ENCODE assay signal across 15 cellular contexts in the genomic region with DNA sequence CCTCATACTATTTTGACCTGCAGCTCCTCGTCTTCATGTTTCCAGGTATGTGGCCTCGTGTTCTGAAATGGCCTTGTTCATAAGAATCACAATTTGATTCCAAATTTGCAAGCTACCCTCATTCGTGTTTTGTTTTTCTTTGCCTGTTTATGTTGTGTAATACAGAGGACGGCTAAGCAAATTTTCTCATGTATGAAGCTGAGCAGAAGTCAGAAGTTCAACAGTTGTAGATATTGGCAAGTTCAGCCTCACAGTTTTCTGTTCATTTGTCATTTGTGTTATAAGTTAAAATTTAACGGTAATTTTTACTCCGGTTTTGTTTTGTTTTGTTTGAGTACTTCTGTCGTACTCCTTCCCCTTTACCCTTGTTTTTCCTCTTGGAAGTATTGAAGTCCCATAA. TPM values are rescaled to one million over a fixed set of nuclear protein-coding genes. Genes with fewer than 3 reads are reported as not detected.
DNase-seq lines count a peak whose midpoint lies in the region; ATAC-seq and TF ChIP-seq lines count a peak whose summit lies in the region.
"Had no signal": no experiment of that assay in that cellular context is flagged by ENCODE, and none has a peak within 500 bp of the region (broad histone marks: within the 10 kb centered on the region; RNA-seq: fewer than 3 reads in every experiment).

No MANE protein-coding gene starts in this region.

- peak overlapping the region; percentile 56 for H3K4me3 Mint-ChIP-seq in endothelial cell (ENCODE audit: unreplicated experiment)
- H3K4me3 Mint-ChIP-seq: CD4-positive, alpha-beta memory T cell; HFFc6 had no signal

- H3K36me3 ChIP-seq in HCT116 (ENCODE audit: control insufficient read depth in 1 of 2, insufficient read depth in 2 of 2, low read length in 2 of 2) = peaks cover 76 to 77% of the 10 kb centered on the region in 2 experiments
- peaks cover 100% of the 10 kb centered on the region for H3K36me3 ChIP-seq in OCI-LY7 (ENCODE audit: insufficient read depth, low read length)
- H3K36me3 ChIP-seq in SK-N-SH (replicated peaks in 1 of 2; ENCODE audit: control insufficient read depth in 1 of 2, insufficient read depth in 2 of 2, low read length in 1 of 2) = peaks cover 86 to 92% of the 10 kb centered on the region in 2 experiments

- H3K4me1 ChIP-seq in HCT116 (ENCODE audit: control insufficient read depth in 1 of 2, insufficient read depth in 2 of 2, low read length in 2 of 2) (no peaks in the 10 kb centered on the region), OCI-LY7 (ENCODE audit: insufficient read depth, low read length, poor library complexity, severe bottlenecking) (no peaks in the 10 kb centered on the region), SK-N-SH (ENCODE audit: control insufficient read depth in 1 of 2, insufficient read depth in 2 of 2, low read depth in 1 of 2, low read length in 1 of 2) (no peaks in the 10 kb centered on the region)
- H3K4me1 ChIP-seq: A549, BE2C, HAP-1 had no signal

- RAD21 ChIA-PET in HCT116 (lab: Charles Lee; ENCODE audit: low non-redundant PET in 1 of 2, low total read pairs in 2 of 2, uncharacterized antibody in 2 of 2, unreplicated experiment in 2 of 2) = no interaction called here

- H3K79me2 ChIP-seq in HCT116 (ENCODE audit: insufficient read depth, low read length) = no peaks in the 10 kb centered on the region; the same call in 1 of the 2 replicates
- peaks cover 6% of the 10 kb centered on the region for H3K79me2 ChIP-seq in OCI-LY7 (ENCODE audit: insufficient read depth, low read depth, low read length)
- H3K79me2 ChIP-seq in SK-N-SH (ENCODE audit: insufficient read depth) = no peaks in the 10 kb centered on the region

- no peak for TF ChIP-seq POLR2A in HCT116 (IDR thresholded peaks at IDR 0.05; ENCODE audit: borderline replicate concordance, extremely low read depth, insufficient read depth, insufficient read length)

- H3K27me3 Mint-ChIP-seq in endothelial cell (ENCODE audit: unreplicated experiment) = no peaks in the 10 kb centered on the region
- H3K27me3 Mint-ChIP-seq: CD4-positive, alpha-beta memory T cell had no signal

- H2AFZ ChIP-seq in HCT116 (ENCODE audit: low read depth, low read length, poor library complexity, severe bottlenecking) (no peak overlapping the region), OCI-LY7 (ENCODE audit: low read length) (no peak overlapping the region), SK-N-SH (ENCODE audit: low read depth) (no peak overlapping the region)

- H4K20me1 ChIP-seq in HCT116 (ENCODE audit: insufficient read depth) (no peaks in the 10 kb centered on the region), OCI-LY7 (ENCODE audit: insufficient read depth, low read length) (no peaks in the 10 kb centered on the region), SK-N-SH (ENCODE audit: insufficient read depth) (no peaks in the 10 kb centered on the region)

- intact Hi-C loops in HCT116 (cut with micrococcal nuclease) (no loop called here), OCI-LY7 (cut with micrococcal nuclease; ENCODE audit: unreplicated experiment) (loop anchor here (5.0 kb wide), 1 partner anchor 43 kb away; no protein-coding TSS in a partner anchor)

- POLR2A ChIA-PET in HCT116 (lab: Charles Lee) = no interaction called here
- POLR2A ChIA-PET in OCI-LY7 (lab: Charles Lee) = no interaction called here
- POLR2A ChIA-PET in SK-N-SH (lab: Yijun Ruan, JAX) = no interaction called here

- H3K9me2 ChIP-seq in HCT116 (ENCODE audit: insufficient read depth) (no peaks in the 10 kb centered on the region), OCI-LY7 (ENCODE audit: insufficient read depth, low read length) (no peaks in the 10 kb centered on the region), SK-N-SH (no peaks in the 10 kb centered on the region)

- H3K9me3 Mint-ChIP-seq in endothelial cell (ENCODE audit: unreplicated experiment) = no peaks in the 10 kb centered on the region
- H3K9me3 Mint-ChIP-seq: HFFc6 had no signal

- H3K4me1 Mint-ChIP-seq in endothelial cell (ENCODE audit: unreplicated experiment) = no peaks in the 10 kb centered on the region

- peaks cover 45% of the 10 kb centered on the region for H3K36me3 Mint-ChIP-seq in endothelial cell (ENCODE audit: low read depth, unreplicated experiment)

- no peaks in the 10 kb centered on the region for H3F3A ChIP-seq in SK-N-SH (replicated peaks; ENCODE audit: insufficient read depth)

- CTCF ChIA-PET in HCT116 (lab: Charles Lee) = no interaction called here
- CTCF ChIA-PET in OCI-LY7 (lab: Charles Lee; ENCODE audit: unreplicated experiment) = no interaction called here
- CTCF ChIA-PET in SK-N-SH (lab: Yijun Ruan, JAX) = interaction anchor here (1.2 kb wide), 1 partner anchor 16 kb away, joined by 4 read pairs; no protein-coding TSS in a partner anchor

- H3K27ac Mint-ChIP-seq in endothelial cell (ENCODE audit: unreplicated experiment) = no peak overlapping the region
- H3K27ac Mint-ChIP-seq: CD4-positive, alpha-beta memory T cell; HFFc6 had no signal

- H3K4me3 ChIP-seq in HCT116 (replicated peaks in 1 of 2; ENCODE audit: low read depth in 1 of 2, low read length in 2 of 2) (no peak overlapping the region), OCI-LY7 (ENCODE audit: low read depth, low read length, poor library complexity, severe bottlenecking) (no peak overlapping the region), SK-N-SH (ENCODE audit: low read depth in 2 of 2, low read length in 1 of 2) (no peak overlapping the region)
- H3K4me3 ChIP-seq: A549, HAP-1 had no signal

- no peak overlapping the region for H3K9ac ChIP-seq in HCT116 (ENCODE audit: low read length)
- H3K9ac ChIP-seq in SK-N-SH = no peak overlapping the region

- H3K4me2 ChIP-seq in HCT116 (ENCODE audit: low read length) (no peak overlapping the region), OCI-LY7 (ENCODE audit: low read length) (no peak overlapping the region), SK-N-SH (no peak overlapping the region)
- H3K4me2 ChIP-seq: A549 had no signal

- H3K9me3 ChIP-seq in HCT116 (ENCODE audit: control insufficient read depth in 1 of 2, insufficient read depth in 1 of 2, low read depth in 1 of 2, low read length in 2 of 2) (no peaks in the 10 kb centered on the region), OCI-LY7 (ENCODE audit: low read length) (no peaks in the 10 kb centered on the region), SK-N-SH (no peaks in the 10 kb centered on the region)
- H3K9me3 ChIP-seq: A549, BE2C, HAP-1 had no signal

- no peak for ATAC-seq in HCT116
- ATAC-seq: A549 had no signal

- TF ChIP-seq CTCF in HCT116 (IDR thresholded peaks at IDR 0.05 in 2 of 3, conservative IDR thresholded peaks at IDR 0.05 in 1 of 3; ENCODE audit: borderline replicate concordance in 1 of 3, insufficient read depth in 1 of 3, low read depth in 2 of 3, low read length in 2 of 3) (no peak), OCI-LY7 (conservative IDR thresholded peaks at IDR 0.05; ENCODE audit: low read length) (no peak), endothelial cell (IDR thresholded peaks at IDR 0.05; ENCODE audit: unreplicated experiment) (no peak), SK-N-SH (IDR thresholded peaks at IDR 0.05) (no peak)

- whole genome bisulfite sequencing in SK-N-SH (ENCODE audit: low lambda C conversion rate) = 84% methylated on average over 7 of the region's 7 CpGs

- H3K27me3 ChIP-seq in HCT116 (ENCODE audit: insufficient read depth, low read length) (no peaks in the 10 kb centered on the region), SK-N-SH (ENCODE audit: insufficient read depth) (no peaks in the 10 kb centered on the region)
- H3K27me3 ChIP-seq: BE2C had no signal

- TSS peak; percentile 4 for BruUV-seq in HCT116 (replicated peaks; lab: Mats Ljungman, UMichigan)
- BruUV-seq in OCI-LY7 (replicated peaks; lab: Mats Ljungman, UMichigan) = TSS peak; percentile 28

- H3K27ac ChIP-seq in HCT116 (ENCODE audit: low read depth, low read length) (no peak overlapping the region), OCI-LY7 (ENCODE audit: low read depth, low read length, poor library complexity, severe bottlenecking) (no peak overlapping the region), SK-N-SH (ENCODE audit: low read depth in 2 of 2, low read length in 1 of 2) (no peak overlapping the region)
- H3K27ac ChIP-seq: A549, C4-2B had no signal

- TF ChIP-seq EP300 in SK-N-SH (IDR thresholded peaks at IDR 0.05; ENCODE audit: borderline replicate concordance in 1 of 2, low read depth in 1 of 2, low read length in 1 of 2) = no peak

- TF ChIP-seq RAD21 in HCT116 (IDR thresholded peaks at IDR 0.05; ENCODE audit: low read depth) (no peak), SK-N-SH (IDR thresholded peaks at IDR 0.05; ENCODE audit: low read length) (no peak)

- DNase-seq in HCT116 (ENCODE audit: low read depth, low spot score) (no peak), OCI-LY7 (ENCODE audit: low spot score) (no peak), endothelial cell (ENCODE audit: low spot score) (no peak), GF-D8 (lab: John Stamatoyannopoulos, UW) (no peak), SK-N-SH (no peak)
- DNase-seq in effector CD4-positive, alpha-beta T cell = no peak
- DNase-seq: BE2C; CD4-positive, alpha-beta memory T cell; DMS79; GOT3; HFFc6; KBM-7 had no signal

TF ChIP-seq in SK-N-SH, 30 proteins besides CTCF, POLR2A, EP300 and RAD21 (continues in another document):
- TF ChIP-seq RFX5 (IDR thresholded peaks at IDR 0.05; ENCODE audit: low read length) (no peak), TAF1 (IDR thresholded peaks at IDR 0.05; ENCODE audit: borderline replicate concordance, low read depth, low read length) (no peak), TEAD4 (IDR thresholded peaks at IDR 0.05; ENCODE audit: borderline replicate concordance, insufficient read depth) (no peak), FOXJ3 (CRISPR knock-in tag; IDR thresholded peaks at IDR 0.05) (no peak)

RNA-seq across cellular contexts. Expression of a gene that starts 15.4 kb away (rescaled TPM):
- 69.3 TPM for total RNA-seq in HCT116 (2021; ENCODE audit: unreplicated experiment)
- polyA plus RNA-seq in HCT116 (2012) = 17.6 and 27.8 TPM in 2 replicates
- 89.7 and 105 TPM in 2 replicates for total RNA-seq in OCI-LY7 (2014; rRNA removed; shearing (Covaris generic))
- 135 and 147 TPM in 2 replicates for total RNA-seq in OCI-LY7 (2022)
- 57.0 TPM for total RNA-seq in endothelial cell (ENCODE audit: unreplicated experiment)
- polyA plus RNA-seq in SK-N-SH (2012; rRNA removed) = 12.1 and 14.8 TPM in 2 replicates
- 16.6 and 17.9 TPM in 2 replicates for polyA plus RNA-seq in SK-N-SH (2012; cell fraction: cytosol; rRNA removed)
- polyA plus RNA-seq in SK-N-SH (2012; cell fraction: nucleus; rRNA removed) = 5.2 and 10.9 TPM in 2 replicates

RNA-seq across cellular contexts. Expression of a gene that starts 16.9 kb away (rescaled TPM):
- total RNA-seq in HCT116 (2021; ENCODE audit: unreplicated experiment) (156 TPM), OCI-LY7 (2022) (164 and 172 TPM in 2 replicates), endothelial cell (ENCODE audit: unreplicated experiment) (202 TPM)
- 165 and 171 TPM in 2 replicates for polyA plus RNA-seq in HCT116 (2012)
- 60.6 and 87.9 TPM in 2 replicates for total RNA-seq in OCI-LY7 (2014; rRNA removed; shearing (Covaris generic))
- polyA plus RNA-seq in SK-N-SH (2012; rRNA removed) = 101 and 156 TPM in 2 replicates
- 89.0 and 114 TPM in 2 replicates for polyA plus RNA-seq in SK-N-SH (2012; cell fraction: cytosol; rRNA removed)
- polyA plus RNA-seq in SK-N-SH (2012; cell fraction: nucleus; rRNA removed) = 68.1 and 118 TPM in 2 replicates

RNA-seq across cellular contexts. Expression of a gene that starts 40.3 kb away (rescaled TPM):
- 130 TPM for total RNA-seq in HCT116 (2021; ENCODE audit: unreplicated experiment)
- 83.3 and 110 TPM in 2 replicates for polyA plus RNA-seq in HCT116 (2012)
- total RNA-seq in OCI-LY7 (2014; rRNA removed; shearing (Covaris generic)) = 66.8 and 77.4 TPM in 2 replicates
- total RNA-seq in OCI-LY7 (2022) = 73.6 and 77.2 TPM in 2 replicates
- total RNA-seq in endothelial cell (ENCODE audit: unreplicated experiment) = 134 TPM
- 85.5 and 104 TPM in 2 replicates for polyA plus RNA-seq in SK-N-SH (2012; rRNA removed)
- 119 and 123 TPM in 2 replicates for polyA plus RNA-seq in SK-N-SH (2012; cell fraction: cytosol; rRNA removed)
- polyA plus RNA-seq in SK-N-SH (2012; cell fraction: nucleus; rRNA removed) = 18.1 and 29.0 TPM in 2 replicates
